Comparison of ENCODE assay signal across 19 cellular contexts in the genomic region with DNA sequence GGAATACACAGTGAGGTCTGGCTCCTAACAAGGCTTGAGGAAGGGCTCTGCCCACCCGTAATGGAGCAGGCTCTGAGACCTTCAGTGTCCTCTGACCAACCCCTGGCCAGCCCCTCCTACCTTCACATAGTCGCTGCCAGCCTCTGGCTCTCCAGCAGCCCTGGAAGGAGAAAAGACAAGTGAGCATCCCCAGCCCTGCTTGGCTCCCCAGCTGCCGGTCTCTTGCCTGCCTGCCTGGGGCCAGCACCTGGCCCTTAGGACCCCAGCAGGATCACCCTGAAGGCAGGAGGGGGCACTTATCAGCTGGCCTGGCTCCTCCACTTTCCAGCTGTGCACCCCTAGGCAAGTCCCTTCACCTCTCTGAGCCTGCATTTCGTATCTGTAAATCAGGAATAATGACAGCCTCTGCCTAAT. TPM values are rescaled to one million over a fixed set of nuclear protein-coding genes. Genes with fewer than 3 reads are reported as not detected.
DNase-seq lines count a peak whose midpoint lies in the region; ATAC-seq, FAIRE-seq and TF ChIP-seq lines count a peak whose summit lies in the region.
"Had no signal": no experiment of that assay in that cellular context is flagged by ENCODE, and none has a peak within 500 bp of the region (broad histone marks: within the 10 kb centered on the region; RNA-seq: fewer than 3 reads in every experiment).

No MANE protein-coding gene starts in this region.

- CTCF ChIA-PET in HEK293T (lab: Yijun Ruan, JAX) = no interaction called here

- peaks cover 48% of the 10 kb centered on the region for H3K4me1 Mint-ChIP-seq in central memory CD8-positive, alpha-beta T cell

- H3K36me3 ChIP-seq in kidney (ENCODE audit: control insufficient read depth in 1 of 2, insufficient read depth in 2 of 2, low read length in 2 of 2) = no peaks in the 10 kb centered on the region
- H3K36me3 ChIP-seq: breast epithelium, SJSA1 had no signal

- no peak overlapping the region for H3K4me3 ChIP-seq in kidney (ENCODE audit: low read length in 2 of 2)
- no peak overlapping the region for H3K4me3 ChIP-seq in skin epidermis
- H3K4me3 ChIP-seq: SJSA1 had no signal

- DNase-seq in ELF-1 (ENCODE audit: low read depth, low spot score) = peak; percentile 39
- no peak for DNase-seq in central memory CD8-positive, alpha-beta T cell (ENCODE audit: low spot score in 2 of 2)
- DNase-seq in kidney = no peak
- no peak for DNase-seq in RPMI8226
- no peak for DNase-seq in HEK293T (ENCODE audit: extremely low spot score)
- DNase-seq in stimulated activated naive CD4-positive, alpha-beta T cell (lab: John Stamatoyannopoulos, UW) = no peak
- DNase-seq: activated CD4-positive, alpha-beta T cell treated with anti-CD3 and anti-CD28 coated beads, Interleukin-2, amount 10 ng/mL, durations not matched to agents 7 days and 5 days; activated naive CD8-positive, alpha-beta T cell treated with anti-CD3 and anti-CD28 coated beads for 36 hours; activated T-cell treated with anti-CD3 and anti-CD28 coated beads for 4 hours; effector memory CD8-positive, alpha-beta T cell; foreskin melanocyte; Karpas-422; NCI-H1105; NCI-H345 had no signal

- no peak for TF ChIP-seq CTCF in kidney (IDR thresholded peaks at IDR 0.05; ENCODE audit: borderline replicate concordance, extremely low read depth, insufficient read depth)

- H3K4me3 Mint-ChIP-seq in central memory CD8-positive, alpha-beta T cell = no peak overlapping the region
- H3K4me3 Mint-ChIP-seq: activated naive CD8-positive, alpha-beta T cell treated with anti-CD3 and anti-CD28 coated beads for 36 hours; effector memory CD8-positive, alpha-beta T cell had no signal

- H3K27ac Mint-ChIP-seq in central memory CD8-positive, alpha-beta T cell (ENCODE audit: low read depth) = peak overlapping the region; percentile 96
- H3K27ac Mint-ChIP-seq: activated CD4-positive, alpha-beta T cell treated with anti-CD3 and anti-CD28 coated beads, Interleukin-2, amount 10 ng/mL, durations not matched to agents 7 days and 5 days; activated naive CD8-positive, alpha-beta T cell treated with anti-CD3 and anti-CD28 coated beads for 36 hours had no signal

- peaks cover 0 to 9% of the 10 kb centered on the region in 2 donors for H3K4me1 ChIP-seq in kidney (ENCODE audit: control insufficient read depth in 1 of 2, insufficient read depth in 1 of 2, low read depth in 1 of 2, low read length in 2 of 2)
- H3K4me1 ChIP-seq: breast epithelium, SJSA1 had no signal

- H3K27me3 Mint-ChIP-seq in central memory CD8-positive, alpha-beta T cell = no peaks in the 10 kb centered on the region
- H3K27me3 Mint-ChIP-seq: activated CD4-positive, alpha-beta T cell treated with anti-CD3 and anti-CD28 coated beads, Interleukin-2, amount 10 ng/mL, durations not matched to agents 7 days and 5 days; activated naive CD8-positive, alpha-beta T cell treated with anti-CD3 and anti-CD28 coated beads for 36 hours; effector memory CD8-positive, alpha-beta T cell had no signal

- no peak overlapping the region for H3K9ac ChIP-seq in kidney (ENCODE audit: low read length in 2 of 2)

- POLR2A ChIA-PET in HEK293T (lab: Yijun Ruan, JAX) = no interaction called here

- no peaks in the 10 kb centered on the region for H3K9me3 Mint-ChIP-seq in central memory CD8-positive, alpha-beta T cell
- H3K9me3 Mint-ChIP-seq: activated CD4-positive, alpha-beta T cell treated with anti-CD3 and anti-CD28 coated beads, Interleukin-2, amount 10 ng/mL, durations not matched to agents 7 days and 5 days; activated naive CD8-positive, alpha-beta T cell treated with anti-CD3 and anti-CD28 coated beads for 36 hours; effector memory CD8-positive, alpha-beta T cell had no signal

- H3K27ac ChIP-seq in kidney (ENCODE audit: low read depth in 2 of 2, low read length in 2 of 2) = peak overlapping the region; percentile 2 to 32
- peak overlapping the region in 14 of 21 experiments; percentile 15 to 82 (median 58) for H3K27ac ChIP-seq in skin epidermis
- H3K27ac ChIP-seq: SJSA1 had no signal

- no peaks in the 10 kb centered on the region for H3K9me3 ChIP-seq in kidney (ENCODE audit: control insufficient read depth in 1 of 2, low read length in 2 of 2)
- H3K9me3 ChIP-seq: breast epithelium, SJSA1 had no signal

- intact Hi-C loops in kidney (cut with DNase I) = no loop called here

- FAIRE-seq in kidney (lab: Jason Lieb, UNC) = no peak

- ATAC-seq in central memory CD8-positive, alpha-beta T cell (replicated peaks; ENCODE audit: extremely low read depth, poor library complexity, severe bottlenecking) = no peak
- no peak for ATAC-seq in GM19035 (IDR thresholded peaks at IDR 0.05; ENCODE audit: unreplicated experiment)
- ATAC-seq: effector memory CD8-positive, alpha-beta T cell had no signal

- peaks cover 41% of the 10 kb centered on the region for H3K36me3 Mint-ChIP-seq in central memory CD8-positive, alpha-beta T cell (ENCODE audit: insufficient read depth)

TF ChIP-seq in HEK293T, 16 proteins besides CTCF, POLR2A, EP300 and RAD21:
- TF ChIP-seq HDGF (IDR thresholded peaks at IDR 0.05; ENCODE audit: borderline replicate concordance) = no peak
- no peak for TF ChIP-seq SP1 (IDR thresholded peaks at IDR 0.05)
- TF ChIP-seq NFRKB (IDR thresholded peaks at IDR 0.05) = no peak
- no peak for TF ChIP-seq FOXK2 (IDR thresholded peaks at IDR 0.05)
- TF ChIP-seq BHLHE40 (IDR thresholded peaks at IDR 0.05; ENCODE audit: borderline replicate concordance) = no peak
- no peak for TF ChIP-seq CTBP1 (IDR thresholded peaks at IDR 0.05; ENCODE audit: borderline replicate concordance)
- no peak for TF ChIP-seq ARNT (IDR thresholded peaks at IDR 0.05)
- no peak for TF ChIP-seq L3MBTL2 (conservative IDR thresholded peaks at IDR 0.05)

RNA-seq across cellular contexts. Expression of gene SH2D3C, which starts 17.0 kb away (rescaled TPM):
- 27.7 TPM for total RNA-seq in kidney
- polyA plus RNA-seq in kidney (ENCODE audit: insufficient read depth, low read depth, low replicate concordance) = 13.7 TPM
- total RNA-seq: SJSA1 had no signal

RNA-seq across cellular contexts. Expression of gene CDK9, which starts 24.3 kb away (rescaled TPM):
- 93.5 TPM for total RNA-seq in kidney
- 45.2 TPM for polyA plus RNA-seq in kidney (ENCODE audit: insufficient read depth, low read depth, low replicate concordance)

RNA-seq across cellular contexts. Expression of gene TOR2A, which starts 26.4 kb away (rescaled TPM):
- total RNA-seq in kidney = 12.7 TPM
- 14.5 TPM for polyA plus RNA-seq in kidney (ENCODE audit: insufficient read depth, low read depth, low replicate concordance)

RNA-seq across cellular contexts. Expression of gene FPGS, which starts 41.2 kb away (rescaled TPM):
- total RNA-seq in kidney = 77.2 TPM
- polyA plus RNA-seq in kidney (ENCODE audit: insufficient read depth, low read depth, low replicate concordance) = 44.0 TPM

RNA-seq across cellular contexts. Expression of gene TTC16, which starts 45.6 kb away (rescaled TPM):
- 0.72 TPM for total RNA-seq in kidney
- polyA plus RNA-seq in kidney (ENCODE audit: insufficient read depth, low read depth, low replicate concordance) = 0.32 TPM
- total RNA-seq: osteocyte, SJSA1 had no signal
